In the genomic region with DNA sequence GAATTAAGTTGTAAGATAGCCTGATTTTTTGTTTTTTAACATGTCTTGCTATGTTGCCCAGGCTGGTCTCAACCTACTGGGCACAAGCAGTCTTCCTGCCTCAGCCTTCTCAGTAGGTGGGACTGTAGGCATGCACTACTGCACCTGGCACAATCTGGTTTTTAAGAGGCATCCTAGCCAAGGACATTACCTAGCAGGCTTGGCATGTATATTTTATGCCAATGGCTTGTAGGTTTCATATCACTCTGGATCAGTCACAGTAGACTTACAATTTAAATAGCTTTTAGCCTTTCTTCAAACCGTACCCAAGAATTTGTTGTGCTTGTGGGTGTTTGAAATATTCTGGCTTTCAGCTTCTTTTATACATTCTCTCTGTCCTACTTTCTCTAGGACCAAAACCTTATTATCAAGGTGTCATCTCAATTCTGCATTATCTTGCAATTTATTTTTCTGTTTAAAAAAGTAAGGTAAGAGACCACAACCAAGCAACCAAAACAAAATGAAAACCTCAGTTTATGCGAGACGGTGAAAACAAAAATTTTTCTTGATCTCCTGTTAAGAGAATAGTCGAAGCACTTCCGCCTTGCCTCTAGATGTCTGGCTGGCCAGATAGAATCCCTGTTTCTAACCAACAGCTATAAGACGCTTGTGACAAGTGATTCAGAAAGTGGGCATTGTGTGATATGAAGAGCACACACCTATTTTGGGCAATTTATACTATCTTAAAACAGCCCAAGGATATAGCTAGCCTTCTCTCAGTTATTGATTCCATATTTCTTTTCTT, we compare ENCODE assay signal across 23 cellular contexts. TPM values are rescaled to one million over a fixed set of nuclear protein-coding genes. Genes with fewer than 3 reads are reported as not detected.
DNase-seq lines count a peak whose midpoint lies in the region; ATAC-seq and TF ChIP-seq lines count a peak whose summit lies in the region.
"Had no signal": no experiment of that assay in that cellular context is flagged by ENCODE, and none has a peak within 500 bp of the region (broad histone marks: within the 10 kb centered on the region; RNA-seq: fewer than 3 reads in every experiment).

No MANE protein-coding gene starts in this region.

- no peaks in the 10 kb centered on the region for H3K27me3 ChIP-seq in GM23338 (ENCODE audit: insufficient read depth)
- no peaks in the 10 kb centered on the region for H3K27me3 ChIP-seq in parathyroid adenoma (ENCODE audit: control insufficient read depth, insufficient read depth, low read length)
- H3K27me3 ChIP-seq in tibial artery = no peaks in the 10 kb centered on the region
- H3K27me3 ChIP-seq: ascending aorta, BE2C, colonic mucosa, heart left ventricle, stomach, upper lobe of left lung had no signal

- H3K4me3 ChIP-seq in GM23338 (no peak overlapping the region), parathyroid adenoma (ENCODE audit: low read depth, low read length) (peak overlapping the region; percentile 8), tibial artery (no peak overlapping the region)
- H3K4me3 ChIP-seq: ascending aorta, colonic mucosa, heart left ventricle, skin epidermis, stomach, upper lobe of left lung had no signal

- no peaks in the 10 kb centered on the region for H4K20me1 ChIP-seq in GM23338 (replicated peaks; ENCODE audit: insufficient read depth)

- no peak overlapping the region for H3K9ac ChIP-seq in parathyroid adenoma

- no peak overlapping the region for H2AFZ ChIP-seq in GM23338
- no peak overlapping the region for H2AFZ ChIP-seq in parathyroid adenoma

- H3F3A ChIP-seq in GM23338 (replicated peaks; ENCODE audit: low read depth) = no peaks in the 10 kb centered on the region

- POLR2A ChIA-PET in activated CD4-positive, alpha-beta T cell treated with anti-CD3 and anti-CD28 coated beads for 36 hours (lab: Charles Lee) = no interaction called here

- H3K4me2 ChIP-seq in GM23338 = no peak overlapping the region
- H3K4me2 ChIP-seq in parathyroid adenoma (ENCODE audit: low read length) = peak overlapping the region; percentile 49

- H3K79me2 ChIP-seq in GM23338 (replicated peaks; ENCODE audit: insufficient read depth) (peaks cover 9% of the 10 kb centered on the region), parathyroid adenoma (no peaks in the 10 kb centered on the region)

- H3K27ac Mint-ChIP-seq in activated CD4-positive, alpha-beta T cell treated with anti-CD3 and anti-CD28 coated beads for 36 hours = peak overlapping the region; percentile 64
- H3K27ac Mint-ChIP-seq in GM23338 = peak overlapping the region; percentile 26; the same call in 1 of the 2 replicates
- H3K27ac Mint-ChIP-seq: mesothelial cell of epicardium had no signal

- H3K36me3 ChIP-seq in GM23338 (ENCODE audit: insufficient read depth) = no peaks in the 10 kb centered on the region
- no peaks in the 10 kb centered on the region for H3K36me3 ChIP-seq in parathyroid adenoma (ENCODE audit: control insufficient read depth, insufficient read depth, low read length)
- no peaks in the 10 kb centered on the region for H3K36me3 ChIP-seq in tibial artery
- H3K36me3 ChIP-seq: ascending aorta, BE2C, colonic mucosa, heart left ventricle, stomach, upper lobe of left lung had no signal

- H3K9me3 Mint-ChIP-seq in activated CD4-positive, alpha-beta T cell treated with anti-CD3 and anti-CD28 coated beads for 36 hours (ENCODE audit: low read depth) = peaks cover 3% of the 10 kb centered on the region
- no peaks in the 10 kb centered on the region; the same call in 2 of the 3 replicates for H3K9me3 Mint-ChIP-seq in GM23338

- intact Hi-C loops in activated CD4-positive, alpha-beta T cell treated with anti-CD3 and anti-CD28 coated beads for 36 hours (cut with DNase I, micrococcal nuclease) = loop anchor here in 1 of 2 experiments (5.0 kb wide), 1 partner anchor 88 kb away; no protein-coding TSS in a partner anchor
- intact Hi-C loops in tibial artery (cut with DNase I; ENCODE audit: low total_unique reads) = no loop called here

- CTCF ChIA-PET in activated CD4-positive, alpha-beta T cell treated with anti-CD3 and anti-CD28 coated beads for 36 hours (lab: Charles Lee) = interaction anchor here (0.6 to 0.7 kb wide), 2 partner anchors 59 to 109 kb away, joined by 3 read pairs; no protein-coding TSS in a partner anchor

- ATAC-seq in activated CD4-positive, alpha-beta T cell treated with anti-CD3 and anti-CD28 coated beads for 36 hours = no peak
- peak; percentile 36; the same call in 2 of the 3 replicates for ATAC-seq in GM23338
- ATAC-seq in HG02973 (IDR thresholded peaks at IDR 0.05; ENCODE audit: unreplicated experiment) = no peak
- no peak for ATAC-seq in HG03095 (IDR thresholded peaks at IDR 0.05; ENCODE audit: unreplicated experiment)
- ATAC-seq: heart left ventricle, left lobe of liver had no signal

- H3K4me1 ChIP-seq in GM23338 (ENCODE audit: insufficient read depth) (peaks cover 12% of the 10 kb centered on the region; the same call in 1 of the 2 replicates), parathyroid adenoma (peaks cover 14% of the 10 kb centered on the region), tibial artery (peaks cover 0 to 20% (median 8%) of the 10 kb centered on the region in 4 donors)
- H3K4me1 ChIP-seq: colonic mucosa had no signal

- H3K4me1 Mint-ChIP-seq in activated CD4-positive, alpha-beta T cell treated with anti-CD3 and anti-CD28 coated beads for 36 hours = peaks cover 82% of the 10 kb centered on the region
- peaks cover 38% of the 10 kb centered on the region for H3K4me1 Mint-ChIP-seq in GM23338

- no peaks in the 10 kb centered on the region for H3K27me3 Mint-ChIP-seq in activated CD4-positive, alpha-beta T cell treated with anti-CD3 and anti-CD28 coated beads for 36 hours
- no peaks in the 10 kb centered on the region for H3K27me3 Mint-ChIP-seq in GM23338 (ENCODE audit: insufficient read depth, low read depth, poor library complexity)

- H3K4me3 Mint-ChIP-seq in activated CD4-positive, alpha-beta T cell treated with anti-CD3 and anti-CD28 coated beads for 36 hours = no peak overlapping the region
- H3K4me3 Mint-ChIP-seq in GM23338 = no peak overlapping the region
- H3K4me3 Mint-ChIP-seq: mesothelial cell of epicardium, neural crest cell had no signal

- H3K36me3 Mint-ChIP-seq in activated CD4-positive, alpha-beta T cell treated with anti-CD3 and anti-CD28 coated beads for 36 hours (ENCODE audit: low read depth) = peaks cover 25% of the 10 kb centered on the region
- H3K36me3 Mint-ChIP-seq in GM23338 (ENCODE audit: low read depth) = 0 out of 3 replicates have a peak, but pooled peaks cover 3% of the 10 kb centered on the region

- no peaks in the 10 kb centered on the region for H3K9me2 ChIP-seq in GM23338 (ENCODE audit: insufficient read depth)

- no peak for DNase-seq in activated CD4-positive, alpha-beta T cell treated with anti-CD3 and anti-CD28 coated beads for 36 hours
- no peak for DNase-seq in activated CD4-positive, alpha-beta T cell treated with anti-CD3 and anti-CD28 coated beads for 4 hours
- DNase-seq in GM23338 (ENCODE audit: low spot score) (no peak), cerebellar nuclear complex (lab: John Stamatoyannopoulos, UW) (peak; percentile 53 to 79), tibial artery (no peak)
- DNase-seq: activated CD4-positive, alpha-beta T cell treated with anti-CD3 and anti-CD28 coated beads for 1 hour; BE2C; colonic mucosa; heart left ventricle; NCI-H1105 treated with DMSO at 0.1 percent for 48 hours; NCI-H2171; NCI-H526; stomach; T1000; upper lobe of left lung had no signal

- H3K27ac ChIP-seq in GM23338 (ENCODE audit: low read depth) (no peak overlapping the region), parathyroid adenoma (peak overlapping the region; percentile 5), tibial artery (no peak overlapping the region)
- H3K27ac ChIP-seq: ascending aorta, colonic mucosa, heart left ventricle, stomach, upper lobe of left lung had no signal

- H3K9me3 ChIP-seq in parathyroid adenoma (ENCODE audit: control insufficient read depth, low read length) (no peaks in the 10 kb centered on the region), tibial artery (no peaks in the 10 kb centered on the region)
- H3K9me3 ChIP-seq: ascending aorta, BE2C, colonic mucosa, stomach, upper lobe of left lung had no signal

- TF ChIP-seq CTCF in GM23338 (conservative IDR thresholded peaks at IDR 0.05; ENCODE audit: low read depth in 2 of 2) (no peak), parathyroid adenoma (IDR thresholded peaks at IDR 0.05) (no peak), tibial artery (IDR thresholded peaks at IDR 0.05) (no peak)

TF ChIP-seq in GM23338, 12 proteins besides CTCF, POLR2A, EP300 and RAD21 (continues in another document):
- TF ChIP-seq JUNB (IDR thresholded peaks at IDR 0.05; ENCODE audit: unreplicated experiment) (no peak), ZNF331 (CRISPR knock-in tag; IDR thresholded peaks at IDR 0.05; ENCODE audit: low read depth) (no peak), EZH2 (IDR thresholded peaks at IDR 0.05; ENCODE audit: low read depth, unreplicated experiment) (no peak), STAT1 (IDR thresholded peaks at IDR 0.05; ENCODE audit: unreplicated experiment) (no peak), CREB1 (CRISPR knock-in tag; IDR thresholded peaks at IDR 0.05; ENCODE audit: low read depth) (no peak)
- TF ChIP-seq, protein P1, sequence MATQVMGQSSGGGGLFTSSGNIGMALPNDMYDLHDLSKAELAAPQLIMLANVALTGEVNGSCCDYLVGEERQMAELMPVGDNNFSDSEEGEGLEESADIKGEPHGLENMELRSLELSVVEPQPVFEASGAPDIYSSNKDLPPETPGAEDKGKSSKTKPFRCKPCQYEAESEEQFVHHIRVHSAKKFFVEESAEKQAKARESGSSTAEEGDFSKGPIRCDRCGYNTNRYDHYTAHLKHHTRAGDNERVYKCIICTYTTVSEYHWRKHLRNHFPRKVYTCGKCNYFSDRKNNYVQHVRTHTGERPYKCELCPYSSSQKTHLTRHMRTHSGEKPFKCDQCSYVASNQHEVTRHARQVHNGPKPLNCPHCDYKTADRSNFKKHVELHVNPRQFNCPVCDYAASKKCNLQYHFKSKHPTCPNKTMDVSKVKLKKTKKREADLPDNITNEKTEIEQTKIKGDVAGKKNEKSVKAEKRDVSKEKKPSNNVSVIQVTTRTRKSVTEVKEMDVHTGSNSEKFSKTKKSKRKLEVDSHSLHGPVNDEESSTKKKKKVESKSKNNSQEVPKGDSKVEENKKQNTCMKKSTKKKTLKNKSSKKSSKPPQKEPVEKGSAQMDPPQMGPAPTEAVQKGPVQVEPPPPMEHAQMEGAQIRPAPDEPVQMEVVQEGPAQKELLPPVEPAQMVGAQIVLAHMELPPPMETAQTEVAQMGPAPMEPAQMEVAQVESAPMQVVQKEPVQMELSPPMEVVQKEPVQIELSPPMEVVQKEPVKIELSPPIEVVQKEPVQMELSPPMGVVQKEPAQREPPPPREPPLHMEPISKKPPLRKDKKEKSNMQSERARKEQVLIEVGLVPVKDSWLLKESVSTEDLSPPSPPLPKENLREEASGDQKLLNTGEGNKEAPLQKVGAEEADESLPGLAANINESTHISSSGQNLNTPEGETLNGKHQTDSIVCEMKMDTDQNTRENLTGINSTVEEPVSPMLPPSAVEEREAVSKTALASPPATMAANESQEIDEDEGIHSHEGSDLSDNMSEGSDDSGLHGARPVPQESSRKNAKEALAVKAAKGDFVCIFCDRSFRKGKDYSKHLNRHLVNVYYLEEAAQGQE (IDR thresholded peaks at IDR 0.05; ENCODE audit: unreplicated experiment) = no peak

RNA-seq across cellular contexts. Expression of gene MGAT5, which starts 51.0 kb away (rescaled TPM):
- total RNA-seq in activated CD4-positive, alpha-beta T cell treated with anti-CD3 and anti-CD28 coated beads for 36 hours = 10 to 100 TPM; 22.2 to 25.7 TPM
- total RNA-seq in GM23338 (2014; rRNA removed; shearing (Covaris generic)) = 25.4 and 27.6 TPM in 2 replicates
- 4.6 and 7.0 TPM in 2 replicates for polyA plus RNA-seq in GM23338 (2016; fragmentation: Nextera tagmentation; extraction: Ambion mirVana)

Comparison
In these comparisons a context has a peak if more than half of its experiments do, and no peak if none do; other contexts are left out.
1. DNase-seq: peak in cerebellar nuclear complex (2 of 2); none in activated CD4-positive, alpha-beta T cell treated with anti-CD3 and anti-CD28 coated beads for 36 hours (single experiment), activated CD4-positive, alpha-beta T cell treated with anti-CD3 and anti-CD28 coated beads for 4 hours (0 of 2), GM23338 (single experiment) and tibial artery (0 of 2).